ENCODE assay signal across 9 cellular contexts in the genomic region with DNA sequence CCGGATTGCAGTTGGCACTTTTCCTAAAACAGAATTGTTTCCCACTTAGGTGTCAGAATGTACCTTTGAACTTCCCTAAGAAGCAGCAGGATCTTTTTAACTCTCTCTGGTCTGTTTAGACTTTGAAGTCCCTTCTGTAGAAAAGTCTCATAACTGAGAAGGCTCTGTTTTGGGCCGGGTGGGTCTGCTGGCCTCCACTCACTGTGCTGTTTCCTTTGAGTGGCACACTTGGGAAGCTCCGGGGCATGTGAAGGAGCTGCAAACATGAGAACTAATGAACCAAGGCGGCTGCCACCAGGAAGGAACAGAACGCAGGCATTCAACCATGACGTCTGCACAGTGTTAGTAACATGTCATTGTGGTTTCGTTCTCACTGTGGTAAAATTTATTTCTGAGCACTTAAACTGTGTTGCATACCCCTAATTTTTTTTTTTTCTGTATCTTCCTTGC. TPM values are rescaled to one million over a fixed set of nuclear protein-coding genes. Genes with fewer than 3 reads are reported as not detected.
A peak's percentile ranks its signal among the peaks of the same experiment; 100 is the strongest.
DNase-seq lines count a peak whose midpoint lies in the region; ATAC-seq and TF ChIP-seq lines count a peak whose summit lies in the region.
"Had no signal": no experiment of that assay in that cellular context is flagged by ENCODE, and none has a peak within 500 bp of the region (broad histone marks: within the 10 kb centered on the region; RNA-seq: fewer than 3 reads in every experiment).

No MANE protein-coding gene starts in this region.

- H3K27me3 ChIP-seq in KMS-11 (ENCODE audit: insufficient read depth, low read depth): no peaks in the 10 kb centered on the region
- no peaks in the 10 kb centered on the region for H3K27me3 ChIP-seq in gastroesophageal sphincter
- no peaks in the 10 kb centered on the region for H3K27me3 ChIP-seq in prostate gland (replicated peaks; ENCODE audit: insufficient read depth)

- no peak for TF ChIP-seq CTCF in KMS-11 (conservative IDR thresholded peaks at IDR 0.05; ENCODE audit: low read depth, low read length)
- no peak for TF ChIP-seq CTCF in gastroesophageal sphincter (IDR thresholded peaks at IDR 0.05)
- TF ChIP-seq CTCF in prostate gland (IDR thresholded peaks at IDR 0.05): no peak

- 55 to 56% methylated on average over 6 to 7 of the region's 7 CpGs for WGBS in gastroesophageal sphincter (ENCODE audit: low coverage in 1 of 2), 2 donors
- 39% methylated on average over 7 of the region's 7 CpGs for WGBS in prostate gland

- no peaks in the 10 kb centered on the region for H3K36me3 ChIP-seq in KMS-11 (ENCODE audit: insufficient read depth)
- peaks cover 0 to 46% of the 10 kb centered on the region in 2 donors for H3K36me3 ChIP-seq in gastroesophageal sphincter
- H3K36me3 ChIP-seq in prostate gland: no peaks in the 10 kb centered on the region

- intact Hi-C loops in prostate gland (cut with DNase I): no loop called here

- no peak for TF ChIP-seq POLR2A in gastroesophageal sphincter (IDR thresholded peaks at IDR 0.05)
- TF ChIP-seq POLR2A in prostate gland (IDR thresholded peaks at IDR 0.05): no peak

- peak overlapping the region; percentile 21; the same call in 1 of the 2 replicates for H2AFZ ChIP-seq in KMS-11 (ENCODE audit: low read depth)

- H3K79me2 ChIP-seq in KMS-11 (ENCODE audit: insufficient read depth, low read depth): no peaks in the 10 kb centered on the region

- H3K4me3 ChIP-seq in KMS-11 (IDR thresholded peaks at IDR 0.05; ENCODE audit: insufficient read depth, low read depth, low read length): no peak overlapping the region
- H3K4me3 ChIP-seq in gastroesophageal sphincter: no peak overlapping the region
- H3K4me3 ChIP-seq in prostate gland: no peak overlapping the region

- H3K9me3 ChIP-seq in gastroesophageal sphincter (no peaks in the 10 kb centered on the region), prostate gland (no peaks in the 10 kb centered on the region)

- ATAC-seq in GM18907 (IDR thresholded peaks at IDR 0.05; ENCODE audit: unreplicated experiment) (peak; percentile 70), gastroesophageal sphincter (no peak), HG03457 (IDR thresholded peaks at IDR 0.05; ENCODE audit: unreplicated experiment) (no peak)

- H3K4me2 ChIP-seq in KMS-11: peak overlapping the region; percentile 93; the same call in 1 of the 2 replicates

- TF ChIP-seq EP300 in gastroesophageal sphincter (IDR thresholded peaks at IDR 0.05): no peak

- H3K4me1 ChIP-seq in KMS-11 (ENCODE audit: low read depth, poor library complexity, severe bottlenecking): peaks cover 49% of the 10 kb centered on the region
- no peaks in the 10 kb centered on the region for H3K4me1 ChIP-seq in gastroesophageal sphincter
- H3K4me1 ChIP-seq in prostate gland (replicated peaks): peaks cover 4% of the 10 kb centered on the region

- no peaks in the 10 kb centered on the region for H4K20me1 ChIP-seq in KMS-11 (ENCODE audit: insufficient read depth)

- DNase-seq in activated CD4-positive, alpha-beta T cell treated with anti-CD3 and anti-CD28 coated beads, Interleukin-2, amount 50 U/mL, for 1 hour: peak; percentile 73
- DNase-seq in fibroblast of peridontal ligament (ENCODE audit: extremely low read depth) (peak; percentile 45), prostate gland (ENCODE audit: low spot score) (no peak)
- DNase-seq in stimulated activated CD8-positive, alpha-beta memory T cell treated with anti-CD3 and anti-CD28 coated beads, Interleukin-15, amount 100 ng/mL, for 24 hours (ENCODE audit: low read depth): peak; percentile 35

- H3K27ac ChIP-seq in KMS-11 (peak overlapping the region; percentile 19; the same call in 1 of the 2 replicates), gastroesophageal sphincter (no peak overlapping the region), prostate gland (peak overlapping the region in 1 of 2 donors; percentile 2)

- H3K9ac ChIP-seq in KMS-11: no peak overlapping the region

RNA-seq across cellular contexts. Expression of a gene that starts 19.5 kb away (rescaled TPM):
- total RNA-seq in gastroesophageal sphincter (1 to 10 TPM in 1 of 4 donors, under 1 TPM in 2, not detected in 1; 0.16 to 1.9 (median 0.27) TPM), prostate gland (1 to 10 TPM; 2.0 to 7.7 TPM)
- total RNA-seq: neural crest cell had no signal

RNA-seq across cellular contexts. Expression of a gene that starts 33.8 kb away (rescaled TPM):
- 10 to 100 TPM in 3 of 4 donors, 1 to 10 TPM in 1; 9.0 to 12.7 (median 11.5) TPM for total RNA-seq in gastroesophageal sphincter
- total RNA-seq in prostate gland: 100 to 1,000 TPM in 1 of 2 donors, 10 to 100 TPM in 1; 50.8 to 238 TPM
